2 cellular contexts compared by ENCODE assay signal in the genomic region with DNA sequence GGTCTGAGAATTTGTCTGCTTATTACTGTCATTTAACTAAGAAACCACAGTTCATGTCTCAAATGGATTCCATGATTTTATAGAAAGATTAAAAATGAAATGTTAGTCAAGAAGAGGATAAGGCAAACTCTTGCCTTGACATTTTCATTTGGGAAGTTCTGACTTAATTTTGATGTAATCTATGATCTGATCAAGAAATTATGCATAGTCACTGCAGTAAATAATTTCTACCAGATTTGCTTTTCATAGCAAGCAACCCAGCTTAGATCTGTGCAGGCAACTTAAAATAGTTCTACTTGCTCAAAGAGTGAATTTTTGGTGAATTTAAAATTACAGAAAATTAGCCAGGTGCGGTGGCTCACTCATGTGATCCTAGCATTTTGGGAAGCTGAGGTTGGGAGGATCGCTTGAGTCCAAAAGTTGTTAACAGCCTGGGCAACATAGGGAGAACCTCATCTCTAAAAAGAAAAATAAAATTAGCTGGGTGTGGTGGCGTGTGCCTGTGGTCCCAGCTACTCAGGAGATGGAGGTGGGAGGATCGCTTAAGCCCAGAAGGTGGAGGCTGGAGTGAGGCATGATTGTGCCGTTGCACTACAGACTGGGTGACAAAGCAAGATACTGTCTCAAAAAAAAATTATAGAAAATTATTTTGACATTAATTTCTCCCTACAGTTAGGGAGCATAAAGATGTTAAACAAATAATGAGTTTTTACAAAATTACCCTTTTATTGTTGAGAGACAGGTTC.
TF ChIP-seq lines count a peak whose summit lies in the region.

No MANE protein-coding gene starts in this region.

TF ChIP-seq in HepG2, 621 proteins besides CTCF, POLR2A, EP300 and RAD21 (continued from another document):
- TF ChIP-seq PHF8 (CRISPR knock-in tag; IDR thresholded peaks at IDR 0.05) (no peak), ZNF75D (CRISPR knock-in tag; IDR thresholded peaks at IDR 0.05; ENCODE audit: borderline replicate concordance) (no peak), MXI1 (IDR thresholded peaks at IDR 0.05; ENCODE audit: borderline replicate concordance, low read depth, low read length) (no peak), KDM3A (CRISPR knock-in tag; IDR thresholded peaks at IDR 0.05; ENCODE audit: low read depth) (no peak), MYNN (CRISPR knock-in tag; IDR thresholded peaks at IDR 0.05; ENCODE audit: low read depth) (no peak), ZBTB46 (CRISPR knock-in tag; IDR thresholded peaks at IDR 0.05; ENCODE audit: borderline replicate concordance) (no peak)
- TF ChIP-seq, protein P1, sequence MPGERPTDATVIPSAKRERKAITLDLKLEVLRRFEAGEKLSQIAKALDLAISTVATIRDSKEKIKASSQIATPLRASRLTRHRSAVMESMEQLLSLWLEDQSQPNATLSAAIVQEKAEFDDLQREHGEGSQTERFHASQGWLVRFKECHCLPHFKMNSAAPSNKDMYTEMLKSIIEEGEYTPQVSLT (CRISPR knock-in tag; IDR thresholded peaks at IDR 0.05; ENCODE audit: borderline replicate concordance, low read depth), result no peak
TF ChIP-seq in HepG2: peak in this region for 2.

TF ChIP-seq in SK-N-SH treated with all-trans-retinoic acid at 6 μM for 48 hours, 23 proteins besides CTCF, POLR2A, EP300 and RAD21:
- TF ChIP-seq, protein P2, sequence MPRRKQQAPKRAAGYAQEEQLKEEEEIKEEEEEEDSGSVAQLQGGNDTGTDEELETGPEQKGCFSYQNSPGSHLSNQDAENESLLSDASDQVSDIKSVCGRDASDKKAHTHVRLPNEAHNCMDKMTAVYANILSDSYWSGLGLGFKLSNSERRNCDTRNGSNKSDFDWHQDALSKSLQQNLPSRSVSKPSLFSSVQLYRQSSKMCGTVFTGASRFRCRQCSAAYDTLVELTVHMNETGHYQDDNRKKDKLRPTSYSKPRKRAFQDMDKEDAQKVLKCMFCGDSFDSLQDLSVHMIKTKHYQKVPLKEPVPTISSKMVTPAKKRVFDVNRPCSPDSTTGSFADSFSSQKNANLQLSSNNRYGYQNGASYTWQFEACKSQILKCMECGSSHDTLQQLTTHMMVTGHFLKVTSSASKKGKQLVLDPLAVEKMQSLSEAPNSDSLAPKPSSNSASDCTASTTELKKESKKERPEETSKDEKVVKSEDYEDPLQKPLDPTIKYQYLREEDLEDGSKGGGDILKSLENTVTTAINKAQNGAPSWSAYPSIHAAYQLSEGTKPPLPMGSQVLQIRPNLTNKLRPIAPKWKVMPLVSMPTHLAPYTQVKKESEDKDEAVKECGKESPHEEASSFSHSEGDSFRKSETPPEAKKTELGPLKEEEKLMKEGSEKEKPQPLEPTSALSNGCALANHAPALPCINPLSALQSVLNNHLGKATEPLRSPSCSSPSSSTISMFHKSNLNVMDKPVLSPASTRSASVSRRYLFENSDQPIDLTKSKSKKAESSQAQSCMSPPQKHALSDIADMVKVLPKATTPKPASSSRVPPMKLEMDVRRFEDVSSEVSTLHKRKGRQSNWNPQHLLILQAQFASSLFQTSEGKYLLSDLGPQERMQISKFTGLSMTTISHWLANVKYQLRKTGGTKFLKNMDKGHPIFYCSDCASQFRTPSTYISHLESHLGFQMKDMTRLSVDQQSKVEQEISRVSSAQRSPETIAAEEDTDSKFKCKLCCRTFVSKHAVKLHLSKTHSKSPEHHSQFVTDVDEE (CRISPR knock-in tag; IDR thresholded peaks at IDR 0.05), result no peak
- TF ChIP-seq ZFP3 (CRISPR knock-in tag; IDR thresholded peaks at IDR 0.05) (no peak), ZNF8 (CRISPR knock-in tag; IDR thresholded peaks at IDR 0.05) (no peak), OSR1 (CRISPR knock-in tag; IDR thresholded peaks at IDR 0.05) (no peak), ESRRG (CRISPR knock-in tag; IDR thresholded peaks at IDR 0.05) (no peak), TOX (CRISPR knock-in tag; IDR thresholded peaks at IDR 0.05; ENCODE audit: borderline replicate concordance) (no peak), ZC3H10 (CRISPR knock-in tag; IDR thresholded peaks at IDR 0.05) (no peak), CSDC2 (CRISPR knock-in tag; IDR thresholded peaks at IDR 0.05) (no peak), POU6F1 (CRISPR knock-in tag; IDR thresholded peaks at IDR 0.05; ENCODE audit: borderline replicate concordance, low read depth) (no peak), TCF4 (CRISPR knock-in tag; IDR thresholded peaks at IDR 0.05; ENCODE audit: borderline replicate concordance) (no peak), ZFP30 (CRISPR knock-in tag; IDR thresholded peaks at IDR 0.05) (no peak), ARNTL (CRISPR knock-in tag; IDR thresholded peaks at IDR 0.05; ENCODE audit: borderline replicate concordance, low read depth) (no peak), ZNF70 (CRISPR knock-in tag; IDR thresholded peaks at IDR 0.05) (no peak), CREB5 (CRISPR knock-in tag; IDR thresholded peaks at IDR 0.05; ENCODE audit: low read depth) (no peak), ZNF565 (CRISPR knock-in tag; conservative IDR thresholded peaks at IDR 0.05; ENCODE audit: low read depth) (no peak), PPARA (CRISPR knock-in tag; IDR thresholded peaks at IDR 0.05; ENCODE audit: borderline replicate concordance) (no peak), BACH2 (CRISPR knock-in tag; IDR thresholded peaks at IDR 0.05; ENCODE audit: borderline replicate concordance) (no peak), SNAI2 (CRISPR knock-in tag; IDR thresholded peaks at IDR 0.05) (no peak)
